In genomic region chr9:3903906-3904305, GRCh38 we compare ENCODE assay signal across 21 cellular contexts.
DNase-seq lines count a peak whose midpoint lies in the region; ATAC-seq and TF ChIP-seq lines count a peak whose summit lies in the region.
"Had no signal": no experiment of that assay in that cellular context is flagged by ENCODE, and none has a peak within 500 bp of the region (broad histone marks: within the 10 kb centered on the region; RNA-seq: fewer than 3 reads in every experiment).

No MANE protein-coding gene starts in this region.

- no peak overlapping the region for H3K27ac ChIP-seq in IMR-90 (ENCODE audit: insufficient read depth, low read length)
- H3K27ac ChIP-seq in ovary = no peak overlapping the region
- H3K27ac ChIP-seq: HL-60, SJCRH30 had no signal

- H3K27me3 Mint-ChIP-seq in activated CD8-positive, alpha-beta T cell treated with anti-CD3 and anti-CD28 coated beads, Interleukin-2, amount 10 ng/mL, durations not matched to agents 7 days and 5 days (ENCODE audit: low read depth) = no peaks in the 10 kb centered on the region
- H3K27me3 Mint-ChIP-seq: CD8-positive, alpha-beta memory T cell had no signal

- POLR2A ChIA-PET in IMR-90 (lab: Charles Lee; ENCODE audit: unreplicated experiment) = no interaction called here
- POLR2A ChIA-PET in activated CD8-positive, alpha-beta T cell treated with anti-CD3 and anti-CD28 coated beads, Interleukin-2, amount 10 ng/mL, durations not matched to agents 7 days and 5 days (lab: Charles Lee) = no interaction called here

- no peaks in the 10 kb centered on the region for H4K20me1 ChIP-seq in IMR-90 (ENCODE audit: insufficient read depth, low read length)

- H4K8ac ChIP-seq in IMR-90 (ENCODE audit: low read depth in 2 of 2, low read length in 2 of 2) = no peak overlapping the region

- no peaks in the 10 kb centered on the region for H3K36me3 Mint-ChIP-seq in activated CD8-positive, alpha-beta T cell treated with anti-CD3 and anti-CD28 coated beads, Interleukin-2, amount 10 ng/mL, durations not matched to agents 7 days and 5 days (ENCODE audit: low read depth)
- H3K36me3 Mint-ChIP-seq: CD8-positive, alpha-beta memory T cell; IgD-negative memory B cell had no signal

- H3K27ac Mint-ChIP-seq in activated CD8-positive, alpha-beta T cell treated with anti-CD3 and anti-CD28 coated beads, Interleukin-2, amount 10 ng/mL, durations not matched to agents 7 days and 5 days = no peak overlapping the region
- H3K27ac Mint-ChIP-seq: CD8-positive, alpha-beta memory T cell; IgD-negative memory B cell had no signal

- H3K36me3 ChIP-seq in IMR-90 (ENCODE audit: control insufficient read depth, insufficient read depth, low read length) (no peaks in the 10 kb centered on the region; the same call in 1 of the 2 replicates), ovary (no peaks in the 10 kb centered on the region)
- H3K36me3 ChIP-seq: HAP-1, MG63, SJCRH30 had no signal

- no peak overlapping the region for H3K23ac ChIP-seq in IMR-90 (ENCODE audit: low read depth, low read length)

- no peak overlapping the region for H3K56ac ChIP-seq in IMR-90 (ENCODE audit: extremely low read depth, insufficient read depth, low read length)

- no peak overlapping the region for H2BK5ac ChIP-seq in IMR-90 (ENCODE audit: low read depth, low read length, poor library complexity, severe bottlenecking)

- no peak overlapping the region for H3K4ac ChIP-seq in IMR-90 (ENCODE audit: low read depth, low read length)

- peaks cover 6 to 22% of the 10 kb centered on the region in 2 experiments; a peak in 3 of 4 replicates for H3K79me1 ChIP-seq in IMR-90 (ENCODE audit: low read depth in 1 of 2, low read length in 2 of 2)

- peaks cover 16% of the 10 kb centered on the region for H3K9me1 ChIP-seq in IMR-90 (ENCODE audit: insufficient read depth, low read length)

- H2AK5ac ChIP-seq in IMR-90 (ENCODE audit: low read depth, low read length) = no peak overlapping the region

- H2BK15ac ChIP-seq in IMR-90 (ENCODE audit: low read depth, low read length) = no peak overlapping the region

- H3K4me1 ChIP-seq in IMR-90 (ENCODE audit: control insufficient read depth, insufficient read depth, low read length) (peaks cover 8% of the 10 kb centered on the region), ovary (ENCODE audit: insufficient read depth) (no peaks in the 10 kb centered on the region)
- H3K4me1 ChIP-seq: SJCRH30 had no signal

- intact Hi-C loops in IMR-90 (cut with micrococcal nuclease) = loop anchor here (10.0 kb wide), 2 partner anchors 169 to 321 kb away; no protein-coding TSS in a partner anchor
- intact Hi-C loops in left colon (cut with DNase I, micrococcal nuclease) = no loop called here
- intact Hi-C loops in ovary (cut with DNase I) = no loop called here

- WGBS in IMR-90 (ENCODE audit: extremely low coverage in 2 of 2, insufficient read length in 1 of 2), 2 experiments = no CpG with 5 or more reads among the region's 1 CpG
- WGBS in ovary, 3 donors = 82 to 96% (median 88%) methylated on average over 1 of the region's 1 CpG

- H4K91ac ChIP-seq in IMR-90 (ENCODE audit: insufficient read depth, low read depth, low read length) = no peak overlapping the region

- H3K9ac ChIP-seq in IMR-90 (ENCODE audit: low read depth, low read length) = no peak overlapping the region

- H3K9me3 ChIP-seq in IMR-90 (ENCODE audit: control insufficient read depth, insufficient read depth, low read length) = no peaks in the 10 kb centered on the region
- H3K9me3 ChIP-seq in ovary = no peaks in the 10 kb centered on the region
- H3K9me3 ChIP-seq: HAP-1, MG63, SJCRH30 had no signal

- in situ Hi-C loops in G401 (cut with HindIII; ENCODE audit: low sequenced_read_pairs) (no loop called here), IMR-90 (cut with MboI; ENCODE audit: low sequenced_read_pairs) (no loop called here)

- peak; percentile 74 for DNase-seq in G401 (ENCODE audit: low spot score)
- no peak for DNase-seq in IMR-90
- no peak for DNase-seq in left colon
- no peak for DNase-seq in omental fat pad (ENCODE audit: low spot score)
- DNase-seq in hippocampal formation (lab: John Stamatoyannopoulos, UW) = no peak
- DNase-seq in ovary = no peak
- DNase-seq in activated CD4-positive, alpha-beta T cell treated with anti-CD3 and anti-CD28 coated beads for 1 hour = no peak
- DNase-seq in activated CD8-positive, alpha-beta T cell treated with anti-CD3 and anti-CD28 coated beads, Interleukin-2, amount 10 ng/mL, durations not matched to agents 7 days and 5 days = no peak
- DNase-seq: C1 segment of cervical spinal cord; CD8-positive, alpha-beta memory T cell; DMS79 treated with DMSO at 0.1 percent for 48 hours; Karpas-422; MG63; NCI-H1048; NCI-H1436; NCI-H526; SJCRH30 had no signal

- no peak overlapping the region for H3K4me2 ChIP-seq in IMR-90 (ENCODE audit: low read depth, low read length)

- H3K4me3 ChIP-seq in IMR-90 (ENCODE audit: insufficient read depth, low read depth, low read length) = no peak overlapping the region
- H3K4me3 ChIP-seq in ovary = no peak overlapping the region
- H3K4me3 ChIP-seq: HAP-1, MG63, SJCRH30 had no signal

- no peak overlapping the region; the same call in 1 of the 2 replicates for H3K14ac ChIP-seq in IMR-90 (replicated peaks; ENCODE audit: low read depth, low read length)

- H2BK20ac ChIP-seq in IMR-90 (ENCODE audit: low read depth, low read length) = no peak overlapping the region; the same call in 1 of the 2 replicates

- no peaks in the 10 kb centered on the region for H3K4me1 Mint-ChIP-seq in activated CD8-positive, alpha-beta T cell treated with anti-CD3 and anti-CD28 coated beads, Interleukin-2, amount 10 ng/mL, durations not matched to agents 7 days and 5 days (ENCODE audit: low read depth)
- H3K4me1 Mint-ChIP-seq: CD8-positive, alpha-beta memory T cell; IgD-negative memory B cell had no signal

- no peak for TF ChIP-seq EP300 in ovary (IDR thresholded peaks at IDR 0.05)

- no TSS peak for BruUV-seq in IMR-90 (replicated peaks; lab: Mats Ljungman, UMichigan)

- dilution Hi-C loops in IMR-90 (cut with HindIII; ENCODE audit: low sequenced_read_pairs, unreplicated experiment) = no loop called here

- H4K5ac ChIP-seq in IMR-90 (ENCODE audit: low read depth, low read length) = no peak overlapping the region; the same call in 1 of the 2 replicates

- H2AFZ ChIP-seq in IMR-90 (replicated peaks; ENCODE audit: low read length, poor library complexity) = no peak overlapping the region

- H3K27me3 ChIP-seq in IMR-90 (ENCODE audit: control insufficient read depth, insufficient read depth, low read length) (no peaks in the 10 kb centered on the region), ovary (no peaks in the 10 kb centered on the region)
- H3K27me3 ChIP-seq: MG63, SJCRH30 had no signal

- TF ChIP-seq CTCF in IMR-90 (conservative IDR thresholded peaks at IDR 0.05; ENCODE audit: low read depth, low read length) = no peak
- no peak for TF ChIP-seq CTCF in omental fat pad (IDR thresholded peaks at IDR 0.05)
- no peak for TF ChIP-seq CTCF in ovary (IDR thresholded peaks at IDR 0.05)

- H3K18ac ChIP-seq in IMR-90 (ENCODE audit: low read depth, low read length) = peak overlapping the region; percentile 41; the same call in 1 of the 2 replicates

- CTCF ChIA-PET in IMR-90 (lab: Yijun Ruan, JAX) = interaction anchor here (1.4 kb wide), 1 partner anchor 9 kb away, joined by 4 read pairs; no protein-coding TSS in a partner anchor
- CTCF ChIA-PET in activated CD8-positive, alpha-beta T cell treated with anti-CD3 and anti-CD28 coated beads, Interleukin-2, amount 10 ng/mL, durations not matched to agents 7 days and 5 days (lab: Charles Lee) = no interaction called here

- H3K4me3 Mint-ChIP-seq in activated CD8-positive, alpha-beta T cell treated with anti-CD3 and anti-CD28 coated beads, Interleukin-2, amount 10 ng/mL, durations not matched to agents 7 days and 5 days = no peak overlapping the region
- H3K4me3 Mint-ChIP-seq: CD8-positive, alpha-beta memory T cell; IgD-negative memory B cell had no signal

- no peak for TF ChIP-seq RAD21 in IMR-90 (IDR thresholded peaks at IDR 0.05; ENCODE audit: low read length)

- ATAC-seq in IMR-90 (ENCODE audit: low read depth) (no peak), left colon (peak; percentile 23), omental fat pad (ENCODE audit: low FRiP score) (peak; percentile 50)
- ATAC-seq in activated CD8-positive, alpha-beta T cell treated with anti-CD3 and anti-CD28 coated beads, Interleukin-2, amount 10 ng/mL, durations not matched to agents 7 days and 5 days = no peak
- ATAC-seq: Panc1 had no signal

- H2AK9ac ChIP-seq in IMR-90 (replicated peaks; ENCODE audit: low read depth, low read length, poor library complexity) = no peak overlapping the region

- H3K9me3 Mint-ChIP-seq in activated CD8-positive, alpha-beta T cell treated with anti-CD3 and anti-CD28 coated beads, Interleukin-2, amount 10 ng/mL, durations not matched to agents 7 days and 5 days (ENCODE audit: insufficient read depth) = no peaks in the 10 kb centered on the region
- H3K9me3 Mint-ChIP-seq: CD8-positive, alpha-beta memory T cell had no signal

- TF ChIP-seq POLR2A in IMR-90 (IDR thresholded peaks at IDR 0.05; ENCODE audit: low read depth, low read length) = no peak
- no peak for TF ChIP-seq POLR2A in ovary (IDR thresholded peaks at IDR 0.05)

- H2BK120ac ChIP-seq in IMR-90 (ENCODE audit: low read depth, low read length) = no peak overlapping the region

TF ChIP-seq in IMR-90, 13 proteins besides CTCF, POLR2A, EP300 and RAD21 (continues in another document):
- no peak for TF ChIP-seq MXI1 (IDR thresholded peaks at IDR 0.05; ENCODE audit: borderline replicate concordance, low read depth, low read length)
- TF ChIP-seq RCOR1 (IDR thresholded peaks at IDR 0.05; ENCODE audit: insufficient replicate concordance, low read length) = no peak
- TF ChIP-seq, protein P1, sequence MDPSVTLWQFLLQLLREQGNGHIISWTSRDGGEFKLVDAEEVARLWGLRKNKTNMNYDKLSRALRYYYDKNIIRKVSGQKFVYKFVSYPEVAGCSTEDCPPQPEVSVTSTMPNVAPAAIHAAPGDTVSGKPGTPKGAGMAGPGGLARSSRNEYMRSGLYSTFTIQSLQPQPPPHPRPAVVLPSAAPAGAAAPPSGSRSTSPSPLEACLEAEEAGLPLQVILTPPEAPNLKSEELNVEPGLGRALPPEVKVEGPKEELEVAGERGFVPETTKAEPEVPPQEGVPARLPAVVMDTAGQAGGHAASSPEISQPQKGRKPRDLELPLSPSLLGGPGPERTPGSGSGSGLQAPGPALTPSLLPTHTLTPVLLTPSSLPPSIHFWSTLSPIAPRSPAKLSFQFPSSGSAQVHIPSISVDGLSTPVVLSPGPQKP (IDR thresholded peaks at IDR 0.05; ENCODE audit: borderline replicate concordance, low read depth, low read length) = no peak
- no peak for TF ChIP-seq NFE2L2 (IDR thresholded peaks at IDR 0.05; ENCODE audit: low read depth, low read length)
- no peak for TF ChIP-seq MAFK (IDR thresholded peaks at IDR 0.05; ENCODE audit: low read depth, low read length)
- no peak for TF ChIP-seq BHLHE40 (IDR thresholded peaks at IDR 0.05; ENCODE audit: low read depth, low read length)
- no peak for TF ChIP-seq MAZ (IDR thresholded peaks at IDR 0.05; ENCODE audit: borderline replicate concordance, low read depth, low read length)
- no peak for TF ChIP-seq RFX5 (IDR thresholded peaks at IDR 0.05; ENCODE audit: low read depth, low read length)
- no peak for TF ChIP-seq FOS (IDR thresholded peaks at IDR 0.05; ENCODE audit: low read depth, low read length)

Comparison
In these comparisons a context has a peak if more than half of its experiments do, and no peak if none do; other contexts are left out.
1. ATAC-seq: peak in left colon (single experiment) and omental fat pad (single experiment); none in IMR-90 (single experiment) and activated CD8-positive, alpha-beta T cell treated with anti-CD3 and anti-CD28 coated beads, Interleukin-2, amount 10 ng/mL, durations not matched to agents 7 days and 5 days (single experiment).